ENCODE assay signal across 17 cellular contexts in genomic region chr10:12563489-12563888, GRCh38.
"Had no signal": no experiment of that assay in that cellular context is flagged by ENCODE, and none has a peak within 500 bp of the region (broad histone marks: within the 10 kb centered on the region; RNA-seq: fewer than 3 reads in every experiment).

No MANE protein-coding gene starts in this region.

- H3K4me1 ChIP-seq: sigmoid colon, tibial artery, upper lobe of left lung had no signal

- H3K9me3 ChIP-seq: ovary, right atrium auricular region, sigmoid colon, tibial artery, upper lobe of left lung, vagina had no signal

- H3K36me3 ChIP-seq: heart right ventricle, ovary, right atrium auricular region, sigmoid colon, tibial artery, upper lobe of left lung, vagina had no signal

- H3K27me3 ChIP-seq: dorsolateral prefrontal cortex, heart right ventricle, ovary, right atrium auricular region, sigmoid colon, tibial artery, upper lobe of left lung, vagina had no signal

- DNase-seq: cortex of kidney; effector CD8-positive, alpha-beta T cell; heart right ventricle; hypothalamus; nucleus accumbens; ovary; sigmoid colon; stimulated activated CD4-positive, alpha-beta T cell treated with anti-CD3 and anti-CD28 coated beads, Interleukin-2, amount 100 ng/mL, for 24 hours; stimulated activated CD4-positive, alpha-beta T cell treated with anti-CD3 and anti-CD28 coated beads, Interleukin-4, amount 100 ng/mL, for 4 hours; stimulated activated naive CD4-positive, alpha-beta T cell; tibial artery; upper lobe of left lung had no signal

- H3K4me3 ChIP-seq: dorsolateral prefrontal cortex, heart right ventricle, ovary, right atrium auricular region, sigmoid colon, skin epidermis, tibial artery, upper lobe of left lung, vagina had no signal

- ATAC-seq: esophagus mucosa, heart right ventricle had no signal

- H3K27ac ChIP-seq: dorsolateral prefrontal cortex, heart right ventricle, ovary, right atrium auricular region, sigmoid colon, skin epidermis, tibial artery, upper lobe of left lung, vagina had no signal
